In the genomic region with DNA sequence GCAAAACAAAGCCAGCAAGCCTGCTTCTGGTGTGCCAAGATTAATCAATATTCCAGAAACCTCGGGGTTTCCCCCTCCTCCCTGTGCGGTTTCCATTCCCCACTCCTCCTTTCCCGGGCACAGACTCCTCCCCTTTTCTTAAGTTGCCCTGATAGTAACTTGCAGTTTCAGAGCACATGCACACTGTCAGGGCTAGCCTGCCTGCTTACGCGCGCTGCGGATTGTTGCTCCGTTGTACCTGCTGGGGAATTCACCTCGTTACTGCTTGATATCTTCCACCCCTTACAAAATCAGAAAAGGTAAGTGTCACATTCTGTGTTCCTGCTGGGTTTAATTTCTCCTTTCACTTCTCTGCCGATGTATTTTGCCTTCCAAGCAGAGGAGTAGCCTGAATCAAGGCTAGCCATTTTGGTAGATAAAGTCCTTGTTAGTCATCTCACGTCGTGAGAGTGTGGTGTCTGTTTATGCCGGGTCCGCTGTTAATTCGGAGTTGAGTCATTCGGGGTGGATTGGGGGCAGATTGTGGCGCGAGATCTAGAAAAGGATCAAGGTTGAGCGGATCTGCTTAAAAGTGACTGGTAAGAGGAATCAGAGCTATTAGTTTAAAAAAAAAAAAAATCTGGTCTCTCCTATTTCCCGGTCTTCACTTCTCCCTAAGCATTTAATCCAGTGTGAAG, we compare ENCODE assay signal across 1 cellular context.
A peak's percentile ranks its signal among the peaks of the same experiment; 100 is the strongest.
TF ChIP-seq lines count a peak whose summit lies in the region.

TSS of gene SLC1A3 (plus strand) at position 170 of the 677 bp plus-strand sequence. CDS start 1,818 bp downstream, outside the sequence.

TF ChIP-seq in K562, 482 proteins besides CTCF, POLR2A, EP300 and RAD21 (continued from another document):
- TF ChIP-seq POU5F1 (IDR thresholded peaks at IDR 0.05; ENCODE audit: borderline replicate concordance, low read depth, low read length, partially characterized antibody) (no peak), ATF3 (IDR thresholded peaks at IDR 0.05) (peak; percentile 19; the same call in 1 of the 2 replicates), ATF3 (CRISPR knock-in tag; conservative IDR thresholded peaks at IDR 0.05) (no peak), HNRNPLL (IDR thresholded peaks at IDR 0.05; ENCODE audit: low read depth, low read length, poor library complexity, severe bottlenecking) (peak; percentile 71), ZNF699 (CRISPR knock-in tag; IDR thresholded peaks at IDR 0.05; ENCODE audit: insufficient replicate concordance) (no peak), TCFL5 (CRISPR knock-in tag; conservative IDR thresholded peaks at IDR 0.05) (no peak), EZH2 (IDR thresholded peaks at IDR 0.05; ENCODE audit: borderline replicate concordance, low read depth, low read length) (0 out of 2 replicates have a peak, but pooled peaks have one; percentile 77), DMBX1 (CRISPR knock-in tag; IDR thresholded peaks at IDR 0.05; ENCODE audit: borderline replicate concordance) (no peak), ETS2 (tag; IDR thresholded peaks at IDR 0.05; ENCODE audit: borderline replicate concordance, poor library complexity, severe bottlenecking) (no peak), ZNF395 (CRISPR knock-in tag; IDR thresholded peaks at IDR 0.05) (no peak), ZNF668 (CRISPR knock-in tag; IDR thresholded peaks at IDR 0.05) (no peak), RBBP5 (IDR thresholded peaks at IDR 0.05; ENCODE audit: borderline replicate concordance, insufficient read depth, low read length, poor library complexity, severe bottlenecking) (no peak), RFX5 (IDR thresholded peaks at IDR 0.05; ENCODE audit: low read depth, low read length) (no peak), DIDO1 (tag; IDR thresholded peaks at IDR 0.05; ENCODE audit: low read depth) (no peak), ARID3A (IDR thresholded peaks at IDR 0.05; ENCODE audit: borderline replicate concordance, low read depth, low read length) (no peak), NFXL1 (CRISPR knock-in tag; IDR thresholded peaks at IDR 0.05) (no peak), BCL6 (CRISPR knock-in tag; IDR thresholded peaks at IDR 0.05) (no peak), GATA2 (CRISPR knock-in tag; IDR thresholded peaks at IDR 0.05) (no peak), GATAD2B (IDR thresholded peaks at IDR 0.05; ENCODE audit: borderline replicate concordance) (no peak), NEUROD1 (IDR thresholded peaks at IDR 0.05; ENCODE audit: borderline replicate concordance, low read depth, low read length, partially characterized antibody) (no peak), CBX2 (IDR thresholded peaks at IDR 0.05; ENCODE audit: insufficient read depth, low read length, poor library complexity, severe bottlenecking) (no peak), NCOA6 (IDR thresholded peaks at IDR 0.05) (no peak), CAMTA2 (CRISPR knock-in tag; conservative IDR thresholded peaks at IDR 0.05) (no peak), HNRNPH1 (optimal IDR thresholded peaks at IDR 0.05; ENCODE audit: low read depth, low read length) (no peak), XRCC4 (IDR thresholded peaks at IDR 0.05; ENCODE audit: extremely low read depth, insufficient read depth, insufficient read length) (no peak), ARNT (IDR thresholded peaks at IDR 0.05) (no peak), STAT5A (IDR thresholded peaks at IDR 0.05; ENCODE audit: borderline replicate concordance, low read length) (no peak), SAFB2 (IDR thresholded peaks at IDR 0.05; ENCODE audit: borderline replicate concordance, low read depth, low read length, severe bottlenecking) (no peak), CHAMP1 (IDR thresholded peaks at IDR 0.05) (no peak), ZNF408 (CRISPR knock-in tag; IDR thresholded peaks at IDR 0.05; ENCODE audit: low read depth) (no peak), RBM34 (IDR thresholded peaks at IDR 0.05; ENCODE audit: borderline replicate concordance, insufficient read depth, low read length) (no peak), L3MBTL2 (IDR thresholded peaks at IDR 0.05) (no peak), NR2F6 (CRISPR knock-in tag; IDR thresholded peaks at IDR 0.05) (no peak), TEAD4 (IDR thresholded peaks at IDR 0.05; ENCODE audit: low read length) (no peak), TEAD4 (CRISPR knock-in tag; IDR thresholded peaks at IDR 0.05; ENCODE audit: borderline replicate concordance) (no peak), NCOR1 (IDR thresholded peaks at IDR 0.05) (no peak), FOSL1 (tag; conservative IDR thresholded peaks at IDR 0.05) (peak; percentile 72), MTA2 (IDR thresholded peaks at IDR 0.05; ENCODE audit: low read depth) (no peak), ZNF76 (CRISPR knock-in tag; IDR thresholded peaks at IDR 0.05; ENCODE audit: borderline replicate concordance) (no peak), ZFP30 (CRISPR knock-in tag; IDR thresholded peaks at IDR 0.05; ENCODE audit: borderline replicate concordance) (no peak)
- TF ChIP-seq, protein P1, sequence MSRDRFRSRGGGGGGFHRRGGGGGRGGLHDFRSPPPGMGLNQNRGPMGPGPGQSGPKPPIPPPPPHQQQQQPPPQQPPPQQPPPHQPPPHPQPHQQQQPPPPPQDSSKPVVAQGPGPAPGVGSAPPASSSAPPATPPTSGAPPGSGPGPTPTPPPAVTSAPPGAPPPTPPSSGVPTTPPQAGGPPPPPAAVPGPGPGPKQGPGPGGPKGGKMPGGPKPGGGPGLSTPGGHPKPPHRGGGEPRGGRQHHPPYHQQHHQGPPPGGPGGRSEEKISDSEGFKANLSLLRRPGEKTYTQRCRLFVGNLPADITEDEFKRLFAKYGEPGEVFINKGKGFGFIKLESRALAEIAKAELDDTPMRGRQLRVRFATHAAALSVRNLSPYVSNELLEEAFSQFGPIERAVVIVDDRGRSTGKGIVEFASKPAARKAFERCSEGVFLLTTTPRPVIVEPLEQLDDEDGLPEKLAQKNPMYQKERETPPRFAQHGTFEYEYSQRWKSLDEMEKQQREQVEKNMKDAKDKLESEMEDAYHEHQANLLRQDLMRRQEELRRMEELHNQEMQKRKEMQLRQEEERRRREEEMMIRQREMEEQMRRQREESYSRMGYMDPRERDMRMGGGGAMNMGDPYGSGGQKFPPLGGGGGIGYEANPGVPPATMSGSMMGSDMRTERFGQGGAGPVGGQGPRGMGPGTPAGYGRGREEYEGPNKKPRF (IDR thresholded peaks at IDR 0.05; ENCODE audit: low read depth, low read length) = no peak
- TF ChIP-seq, protein P2, sequence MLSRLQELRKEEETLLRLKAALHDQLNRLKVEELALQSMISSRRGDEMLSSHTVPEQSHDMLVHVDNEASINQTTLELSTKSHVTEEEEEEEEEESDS (CRISPR knock-in tag; IDR thresholded peaks at IDR 0.05) = no peak
- TF ChIP-seq, protein P3, sequence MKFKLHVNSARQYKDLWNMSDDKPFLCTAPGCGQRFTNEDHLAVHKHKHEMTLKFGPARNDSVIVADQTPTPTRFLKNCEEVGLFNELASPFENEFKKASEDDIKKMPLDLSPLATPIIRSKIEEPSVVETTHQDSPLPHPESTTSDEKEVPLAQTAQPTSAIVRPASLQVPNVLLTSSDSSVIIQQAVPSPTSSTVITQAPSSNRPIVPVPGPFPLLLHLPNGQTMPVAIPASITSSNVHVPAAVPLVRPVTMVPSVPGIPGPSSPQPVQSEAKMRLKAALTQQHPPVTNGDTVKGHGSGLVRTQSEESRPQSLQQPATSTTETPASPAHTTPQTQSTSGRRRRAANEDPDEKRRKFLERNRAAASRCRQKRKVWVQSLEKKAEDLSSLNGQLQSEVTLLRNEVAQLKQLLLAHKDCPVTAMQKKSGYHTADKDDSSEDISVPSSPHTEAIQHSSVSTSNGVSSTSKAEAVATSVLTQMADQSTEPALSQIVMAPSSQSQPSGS (CRISPR knock-in tag; IDR thresholded peaks at IDR 0.05) = no peak
